8 cellular contexts compared by ENCODE assay signal in genomic region chr20:20713244-20713765, GRCh38. TPM values are rescaled to one million over a fixed set of nuclear protein-coding genes. Genes with fewer than 3 reads are reported as not detected.
DNase-seq lines count a peak whose midpoint lies in the region; ATAC-seq and TF ChIP-seq lines count a peak whose summit lies in the region.

No MANE protein-coding gene starts in this region.

- no peaks in the 10 kb centered on the region for H3K9me3 ChIP-seq in MM.1S (replicated peaks; ENCODE audit: insufficient read depth, low read length)

- TF ChIP-seq CTCF in MM.1S (IDR thresholded peaks at IDR 0.05; ENCODE audit: low read length) = no peak
- TF ChIP-seq CTCF in coronary artery (IDR thresholded peaks at IDR 0.05) = no peak

- peak; percentile 2 for DNase-seq in CD1c-positive myeloid dendritic cell (ENCODE audit: extremely low spot score)
- DNase-seq in MM.1S = no peak
- no peak for DNase-seq in coronary artery (ENCODE audit: low spot score)
- no peak for DNase-seq in naive B cell
- DNase-seq in mucosa of gallbladder (ENCODE audit: low spot score) = no peak
- no peak for DNase-seq in activated gamma-delta T cell treated with Interleukin-2 at 50 U/mL for 16 hours
- no peak for DNase-seq in NCI-H2171 (lab: John Stamatoyannopoulos, UW)

- H3K36me3 ChIP-seq in MM.1S (replicated peaks; ENCODE audit: insufficient read depth, low read length) = no peaks in the 10 kb centered on the region

- ATAC-seq in naive B cell (ENCODE audit: low read depth in 2 of 2) (no peak), HG03039 (IDR thresholded peaks at IDR 0.05; ENCODE audit: unreplicated experiment) (no peak)

- H3K9me2 ChIP-seq in MM.1S (replicated peaks; ENCODE audit: insufficient read depth, low read length) = no peaks in the 10 kb centered on the region

- H3K4me3 ChIP-seq in MM.1S (ENCODE audit: low read length) (peak overlapping the region; percentile 81), coronary artery (peak overlapping the region; percentile 95)

- H3K4me3 Mint-ChIP-seq in naive B cell = peak overlapping the region; percentile 85 to 97 (median 92)

- H2AFZ ChIP-seq in MM.1S (ENCODE audit: low read length) = peak overlapping the region; percentile 99

- no peaks in the 10 kb centered on the region; the same call in 1 of the 2 replicates for H3F3A ChIP-seq in MM.1S (ENCODE audit: insufficient read depth, low read length)

- no peaks in the 10 kb centered on the region for H3K79me2 ChIP-seq in MM.1S (ENCODE audit: low read length)

- peaks cover 18 to 30% (median 24%) of the 10 kb centered on the region in 3 donors for H3K4me1 Mint-ChIP-seq in naive B cell

- peak overlapping the region; percentile 67; the same call in 1 of the 2 replicates for H3K9ac ChIP-seq in MM.1S (ENCODE audit: low read length)

- H3K9me3 Mint-ChIP-seq in naive B cell = peaks cover 0 to 3% (median 0%) of the 10 kb centered on the region in 7 donors

- H3K27ac ChIP-seq in MM.1S (ENCODE audit: low read length) (no peak overlapping the region), coronary artery (peak overlapping the region; percentile 55 to 96)

- peaks cover 4% of the 10 kb centered on the region; the same call in 1 of the 2 replicates for H3K4me1 ChIP-seq in MM.1S (ENCODE audit: low read length)

- no peaks in the 10 kb centered on the region for H3K27me3 ChIP-seq in MM.1S (replicated peaks; ENCODE audit: insufficient read depth, low read length)

- H3K36me3 Mint-ChIP-seq in naive B cell = no peaks in the 10 kb centered on the region

- H3K27me3 Mint-ChIP-seq in naive B cell = peaks cover 0 to 4% (median 0%) of the 10 kb centered on the region in 3 donors

- H3K4me2 ChIP-seq in MM.1S (ENCODE audit: low read depth, low read length) = peak overlapping the region; percentile 89

- peak overlapping the region in 3 of 6 donors; percentile 54 to 96 (median 90) for H3K27ac Mint-ChIP-seq in naive B cell

- H4K20me1 ChIP-seq in MM.1S (ENCODE audit: insufficient read depth, low read length) = no peaks in the 10 kb centered on the region

RNA-seq across cellular contexts. Expression of gene RALGAPA2, which starts 0.9 kb away (rescaled TPM):
- 1 to 10 TPM; 3.6 to 7.3 (median 5.5) TPM for polyA plus RNA-seq in naive B cell (ENCODE audit: low read depth in 6 of 6)
- total RNA-seq in mucosa of gallbladder = 76.9 TPM
